In the genomic region with DNA sequence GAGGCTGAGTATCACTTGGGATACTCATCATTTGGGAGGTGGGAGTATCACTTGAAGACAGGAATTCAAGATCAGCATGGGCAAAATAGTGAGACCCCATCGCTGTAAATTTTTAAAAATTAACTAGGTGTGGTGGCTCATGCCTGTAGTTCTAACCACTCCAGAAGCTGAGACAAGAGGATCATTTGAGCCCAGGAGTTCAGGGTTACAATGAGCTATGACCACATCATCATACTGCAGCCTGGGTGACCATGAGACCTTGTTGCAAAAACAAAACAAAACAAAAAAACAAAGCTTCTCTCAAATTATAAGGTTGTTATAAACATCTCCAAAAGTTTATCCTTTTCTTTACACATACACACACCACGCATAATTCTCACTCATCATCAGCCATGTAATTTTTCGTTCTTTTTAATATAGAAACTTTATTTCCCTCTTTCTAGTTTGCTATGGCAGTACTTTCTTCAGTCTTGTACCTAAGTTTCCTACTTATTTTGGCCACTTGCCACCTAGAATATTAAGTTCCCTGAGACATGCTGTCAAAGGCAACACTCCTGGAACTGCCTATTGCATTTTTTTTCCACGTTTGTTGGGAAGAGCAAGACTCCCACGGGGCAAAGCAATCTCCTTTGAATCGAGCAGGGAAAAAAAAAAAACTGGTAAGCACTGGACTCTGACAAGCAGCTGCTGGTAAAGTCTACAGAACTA, we compare ENCODE assay signal across 1 cellular context.
TF ChIP-seq lines count a peak whose summit lies in the region.

No MANE protein-coding gene starts in this region.

TF ChIP-seq in SK-N-SH, 30 proteins besides CTCF, POLR2A, EP300 and RAD21:
- no peak for TF ChIP-seq TCF12 (IDR thresholded peaks at IDR 0.05)
- no peak for TF ChIP-seq ELF1 (IDR thresholded peaks at IDR 0.05)
- TF ChIP-seq SMC3 (IDR thresholded peaks at IDR 0.05; ENCODE audit: low read depth, low read length): no peak
